In genomic region chr10:2077231-2077630, GRCh38 we compare ENCODE assay signal across 29 cellular contexts.
DNase-seq lines count a peak whose midpoint lies in the region; ATAC-seq, FAIRE-seq and TF ChIP-seq lines count a peak whose summit lies in the region.
"Had no signal": no experiment of that assay in that cellular context is flagged by ENCODE, and none has a peak within 500 bp of the region (broad histone marks: within the 10 kb centered on the region; RNA-seq: fewer than 3 reads in every experiment).

No MANE protein-coding gene starts in this region.

- H3K79me2 ChIP-seq in astrocyte (ENCODE audit: insufficient read depth, low read length) = no peaks in the 10 kb centered on the region

- no peak for TF ChIP-seq CTCF in Caco-2 (IDR thresholded peaks at IDR 0.05; ENCODE audit: insufficient read depth in 1 of 2, low read depth in 1 of 2, low read length in 1 of 2, severe bottlenecking in 1 of 2, unreplicated experiment in 1 of 2)
- TF ChIP-seq CTCF in astrocyte (IDR thresholded peaks at IDR 0.05; ENCODE audit: insufficient read depth, low read depth, low read length) = no peak
- no peak for TF ChIP-seq CTCF in colonic mucosa (IDR thresholded peaks at IDR 0.05)

- H3K27me3 Mint-ChIP-seq in Caco-2 (ENCODE audit: insufficient read depth, unreplicated experiment) = no peaks in the 10 kb centered on the region
- H3K27me3 Mint-ChIP-seq in astrocyte (ENCODE audit: low read depth, unreplicated experiment) = no peaks in the 10 kb centered on the region

- DNase-seq in Caco-2 = no peak
- DNase-seq in HT1080 (ENCODE audit: low read depth) = peak; percentile 46
- DNase-seq in astrocyte (ENCODE audit: low read depth) = no peak
- peak; percentile 50 for DNase-seq in kidney tubule cell (ENCODE audit: low spot score)
- DNase-seq in colonic mucosa = no peak
- DNase-seq: AML-193; CD4-positive, alpha-beta T cell; EL; GDM1; GOT3; HFFc6; IMR-90; KG1; NCI-H1048; NCI-H1417; NCI-H1694; NCI-H2029 treated with DMSO at 0.1 percent for 48 hours; NCI-H2227 treated with DMSO at 0.1 percent for 48 hours; NCI-H526 treated with DMSO at 0.1 percent for 48 hours; SJCRH30 had no signal

- peak overlapping the region; percentile 72 for H3K27ac Mint-ChIP-seq in Caco-2 (ENCODE audit: unreplicated experiment)
- peak overlapping the region; percentile 6 for H3K27ac Mint-ChIP-seq in astrocyte (ENCODE audit: unreplicated experiment)
- H3K27ac Mint-ChIP-seq: CD4-positive, alpha-beta T cell; HFFc6 had no signal

- POLR2A ChIA-PET in Caco-2 (lab: Charles Lee) = no interaction called here

- no peaks in the 10 kb centered on the region for H4K20me1 ChIP-seq in astrocyte (ENCODE audit: insufficient read depth, low read length)
- H4K20me1 ChIP-seq: BLaER1 treated with 17β-estradiol and CSF1 and Interleukin-3, amounts not matched to agents 10 nM and 100 nM had no signal

- H3K36me3 ChIP-seq in Caco-2 (ENCODE audit: control insufficient read depth, insufficient read depth, low read length) (0 out of 2 replicates have a peak, but pooled peaks cover 3% of the 10 kb centered on the region), astrocyte (ENCODE audit: insufficient read depth, low read length) (no peaks in the 10 kb centered on the region), colonic mucosa (no peaks in the 10 kb centered on the region)
- H3K36me3 ChIP-seq: BLaER1 treated with 17β-estradiol and CSF1 and Interleukin-3, amounts not matched to agents 10 nM and 100 nM; HAP-1; SJCRH30 had no signal

- ATAC-seq in HG03108 (IDR thresholded peaks at IDR 0.05; ENCODE audit: unreplicated experiment) = no peak
- no peak for ATAC-seq in HG03135 (IDR thresholded peaks at IDR 0.05; ENCODE audit: unreplicated experiment)
- ATAC-seq: A549, GM12878, Panc1, Right ventricle myocardium inferior, SK-N-SH treated with all-trans-retinoic acid at 6 μM for 48 hours had no signal

- H3K27ac ChIP-seq in astrocyte (ENCODE audit: low read depth, low read length) = no peak overlapping the region
- H3K27ac ChIP-seq in colonic mucosa = no peak overlapping the region
- H3K27ac ChIP-seq: A549; BLaER1 treated with 17β-estradiol and CSF1 and Interleukin-3, amounts not matched to agents 10 nM and 100 nM; SJCRH30 had no signal

- H3K36me3 Mint-ChIP-seq in Caco-2 (ENCODE audit: insufficient read depth, unreplicated experiment) = peaks cover 6% of the 10 kb centered on the region
- H3K36me3 Mint-ChIP-seq in astrocyte (ENCODE audit: low read depth, unreplicated experiment) = no peaks in the 10 kb centered on the region

- intact Hi-C loops in Caco-2 (cut with micrococcal nuclease; ENCODE audit: unreplicated experiment) = no loop called here
- intact Hi-C loops in colonic mucosa (cut with DNase I) = no loop called here

- H3K4me2 ChIP-seq in astrocyte (ENCODE audit: low read length) = no peak overlapping the region
- H3K4me2 ChIP-seq: A549; BLaER1 treated with 17β-estradiol and CSF1 and Interleukin-3, amounts not matched to agents 10 nM and 100 nM had no signal

- FAIRE-seq in astrocyte (lab: Jason Lieb, UNC) = no peak
- FAIRE-seq: A549, GM12878 had no signal

- H3K4me3 ChIP-seq in Caco-2 (ENCODE audit: low read depth, low read length) (no peak overlapping the region), astrocyte (ENCODE audit: insufficient read depth, low read depth, low read length) (no peak overlapping the region), colonic mucosa (no peak overlapping the region)
- H3K4me3 ChIP-seq: A549; BLaER1 treated with 17β-estradiol and CSF1 and Interleukin-3, amounts not matched to agents 10 nM and 100 nM; GM12878; HAP-1; SJCRH30 had no signal

- H3K9me3 Mint-ChIP-seq in Caco-2 (ENCODE audit: unreplicated experiment) = peaks cover 30% of the 10 kb centered on the region
- H3K9me3 Mint-ChIP-seq in astrocyte (ENCODE audit: unreplicated experiment) = no peaks in the 10 kb centered on the region
- H3K9me3 Mint-ChIP-seq: CD4-positive, alpha-beta T cell had no signal

- peaks cover 36% of the 10 kb centered on the region for H3K4me1 ChIP-seq in Caco-2
- H3K4me1 ChIP-seq in astrocyte (ENCODE audit: insufficient read depth, low read length) = no peaks in the 10 kb centered on the region
- H3K4me1 ChIP-seq in colonic mucosa = no peaks in the 10 kb centered on the region
- H3K4me1 ChIP-seq: A549; BLaER1 treated with 17β-estradiol and CSF1 and Interleukin-3, amounts not matched to agents 10 nM and 100 nM; HAP-1; SJCRH30 had no signal

- H3K4me3 Mint-ChIP-seq in Caco-2 (ENCODE audit: unreplicated experiment) (no peak overlapping the region), astrocyte (ENCODE audit: unreplicated experiment) (no peak overlapping the region)
- H3K4me3 Mint-ChIP-seq: CD4-positive, alpha-beta T cell; HFFc6 had no signal

- H3K27me3 ChIP-seq in Caco-2 (replicated peaks; ENCODE audit: control insufficient read depth, insufficient read depth, low read length) (no peaks in the 10 kb centered on the region), astrocyte (ENCODE audit: insufficient read depth, low read length) (no peaks in the 10 kb centered on the region), colonic mucosa (no peaks in the 10 kb centered on the region)
- H3K27me3 ChIP-seq: BLaER1 treated with 17β-estradiol and CSF1 and Interleukin-3, amounts not matched to agents 10 nM and 100 nM; SJCRH30 had no signal

- H2AFZ ChIP-seq in astrocyte (ENCODE audit: low read depth, low read length) = no peak overlapping the region

- H3K9me3 ChIP-seq in Caco-2 = peaks cover 7% of the 10 kb centered on the region; the same call in 1 of the 2 replicates
- H3K9me3 ChIP-seq in astrocyte (ENCODE audit: insufficient read depth, low read depth, low read length) = peaks cover 3% of the 10 kb centered on the region
- H3K9me3 ChIP-seq in colonic mucosa = no peaks in the 10 kb centered on the region
- H3K9me3 ChIP-seq: A549; BLaER1 treated with 17β-estradiol and CSF1 and Interleukin-3, amounts not matched to agents 10 nM and 100 nM; HAP-1; SJCRH30 had no signal

- H3K4me1 Mint-ChIP-seq in Caco-2 (ENCODE audit: low read depth, unreplicated experiment) = peaks cover 45% of the 10 kb centered on the region
- peaks cover 11% of the 10 kb centered on the region for H3K4me1 Mint-ChIP-seq in astrocyte (ENCODE audit: low read depth, unreplicated experiment)

- no peak overlapping the region for H3K9ac ChIP-seq in astrocyte (ENCODE audit: low read length)
- H3K9ac ChIP-seq in colonic mucosa (ENCODE audit: low read depth in 2 of 2, low read length in 2 of 2) = no peak overlapping the region
- H3K9ac ChIP-seq: BLaER1 treated with 17β-estradiol and CSF1 and Interleukin-3, amounts not matched to agents 10 nM and 100 nM had no signal

- BruUV-seq in Caco-2 (replicated peaks; lab: Mats Ljungman, UMichigan) = no TSS peak

- CTCF ChIA-PET in Caco-2 (lab: Charles Lee) = no interaction called here

Comparison
In these comparisons a context has a peak if more than half of its experiments do, and no peak if none do; other contexts are left out.
1. DNase-seq: peak in HT1080 (single experiment) and kidney tubule cell (single experiment); none in Caco-2 (0 of 2), astrocyte (single experiment) and colonic mucosa (single experiment).